In genomic region chr5:127761869-127762268, GRCh38 we compare ENCODE assay signal across 31 cellular contexts.
"Had no signal": no experiment of that assay in that cellular context is flagged by ENCODE, and none has a peak within 500 bp of the region (broad histone marks: within the 10 kb centered on the region; RNA-seq: fewer than 3 reads in every experiment).

No MANE protein-coding gene starts in this region.

- H3K36me3 ChIP-seq: breast epithelium had no signal

- H3K4me3 ChIP-seq: body of pancreas, breast epithelium, PC-9 had no signal

- ATAC-seq: activated CD4-positive, alpha-beta T cell treated with anti-CD3 and anti-CD28 coated beads for 36 hours; activated CD4-positive, CD25-positive, alpha-beta regulatory T cell treated with anti-CD3 and anti-CD28 coated beads, Interleukin-2, amount 50 U/mL, for 24 hours; activated CD8-positive, alpha-beta T cell treated with anti-CD3 and anti-CD28 coated beads, Interleukin-2, amount 10 ng/mL, durations not matched to agents 7 days and 5 days; body of pancreas; Right ventricle myocardium inferior; WTC11 had no signal

- FAIRE-seq: astrocyte, RCC 7860, TTC549 had no signal

- H3K4me1 ChIP-seq: breast epithelium had no signal

- DNase-seq: activated CD4-positive, alpha-beta T cell treated with anti-CD3 and anti-CD28 coated beads for 36 hours; activated CD4-positive, alpha-beta T cell treated with anti-CD3 and anti-CD28 coated beads, Interleukin-2, amount 10 ng/mL, durations not matched to agents 7 days and 5 days; activated CD4-positive, alpha-beta T cell treated with anti-CD3 and anti-CD28 coated beads, Interleukin-2, amount 50 U/mL, for 48 hours; activated CD8-positive, alpha-beta T cell treated with anti-CD3 and anti-CD28 coated beads, Interleukin-2, amount 10 ng/mL, durations not matched to agents 7 days and 5 days; activated gamma-delta T cell; activated naive CD4-positive, alpha-beta T cell treated with Interleukin-2 at 50 U/mL for 16 hours; activated naive CD8-positive, alpha-beta T cell treated with anti-CD3 and anti-CD28 coated beads, Interleukin-2, amount 10 ng/mL, durations not matched to agents 7 days and 5 days; activated T-cell treated with anti-CD3 and anti-CD28 coated beads, Interleukin-2, amount 50 U/mL, for 24 hours; body of pancreas; cerebellar nuclear complex; Karpas-422; NCI-H1105; NCI-H1417 treated with DMSO at 0.1 percent for 48 hours; NCI-H187 treated with DMSO at 0.1 percent for 48 hours; NCI-H2081; NCI-H226; NCI-H446 treated with DMSO at 0.1 percent for 48 hours; NCI-H524; NCI-H69; NCI-H82; NK-92 treated with Interleukin-12 subunit alpha and Interleukin-12 subunit beta, amount 100 ng/mL, for 24 hours; PC-9; SIG-M5 had no signal

- H3K27ac ChIP-seq: body of pancreas, breast epithelium, PC-9, RWPE1 had no signal

- H3K27me3 ChIP-seq: body of pancreas, breast epithelium had no signal

- H3K9me3 ChIP-seq: body of pancreas, breast epithelium had no signal
